35 cellular contexts compared by ENCODE assay signal in the genomic region with DNA sequence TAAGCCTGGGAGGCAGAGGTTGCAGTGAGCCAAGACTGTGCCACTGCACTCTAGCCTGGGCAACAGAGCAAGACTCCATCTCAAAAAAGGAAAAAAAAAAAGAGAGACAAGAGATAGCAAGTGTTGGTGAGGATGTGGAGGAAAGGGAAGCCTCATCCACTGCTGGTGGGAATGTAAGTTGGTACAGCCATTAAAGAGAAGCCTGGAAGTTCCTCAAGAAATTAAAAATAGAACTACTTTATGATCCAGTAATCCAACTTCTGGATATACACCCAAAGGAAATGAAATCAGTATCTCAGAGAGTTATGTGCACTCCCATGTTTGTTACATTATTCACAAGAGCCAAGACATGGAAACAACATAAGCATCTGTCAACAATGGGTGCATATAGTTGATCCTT.
"Had no signal": no experiment of that assay in that cellular context is flagged by ENCODE, and none has a peak within 500 bp of the region (broad histone marks: within the 10 kb centered on the region; RNA-seq: fewer than 3 reads in every experiment).

No MANE protein-coding gene starts in this region.

- H3K9ac ChIP-seq: KMS-11 had no signal

- H3K4me2 ChIP-seq: KMS-11 had no signal

- H3K4me3 ChIP-seq: MG63 had no signal

- H3K27ac ChIP-seq: KMS-11 had no signal

- H3K27me3 ChIP-seq: MG63 had no signal

- DNase-seq: Karpas-422, Kasumi-1, KG1, MG63, MM.1S, MV-4-11, NCI-H1048, NCI-H1092, NCI-H1092 treated with DMSO at 0.1 percent for 48 hours, NCI-H1105, NCI-H1105 treated with DMSO at 0.1 percent for 48 hours, NCI-H1417, NCI-H1417 treated with DMSO at 0.1 percent for 48 hours, NCI-H1436, NCI-H1436 treated with DMSO at 0.1 percent for 48 hours, NCI-H146, NCI-H1694, NCI-H1694 treated with DMSO at 0.1 percent for 48 hours, NCI-H187, NCI-H187 treated with DMSO at 0.1 percent for 48 hours, NCI-H1930, NCI-H2029, NCI-H2029 treated with DMSO at 0.1 percent for 48 hours, NCI-H2081, NCI-H2081 treated with DMSO at 0.1 percent for 48 hours, NCI-H2107, NCI-H2171, NCI-H2171 treated with DMSO at 0.1 percent for 48 hours, NCI-H2227 treated with DMSO at 0.1 percent for 48 hours, NCI-H226, NCI-H345, NCI-H446, NCI-H446 treated with DMSO at 0.1 percent for 48 hours, NCI-H510A had no signal
